Comparison of ENCODE assay signal across 19 cellular contexts in the genomic region with DNA sequence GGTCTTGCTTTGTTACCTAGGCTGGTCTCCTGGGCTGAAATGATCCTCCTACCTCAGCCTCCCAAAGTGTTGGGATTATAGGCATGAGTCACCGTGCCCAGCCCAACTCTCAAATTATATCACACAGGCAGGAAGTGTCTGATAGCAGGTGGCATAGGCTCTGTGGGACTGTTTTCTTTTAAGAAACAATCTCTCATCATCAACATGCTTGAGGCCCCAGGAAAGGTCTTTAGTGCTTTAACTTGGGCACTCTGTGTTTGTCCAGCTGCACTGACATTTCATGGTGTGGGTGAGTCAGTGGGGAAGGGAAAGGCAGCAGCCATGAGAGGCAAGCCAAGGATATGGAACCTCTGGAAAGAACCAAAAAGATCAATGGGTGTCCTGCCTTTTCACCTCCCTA.
DNase-seq lines count a peak whose midpoint lies in the region; ATAC-seq and TF ChIP-seq lines count a peak whose summit lies in the region.
"Had no signal": no experiment of that assay in that cellular context is flagged by ENCODE, and none has a peak within 500 bp of the region (broad histone marks: within the 10 kb centered on the region; RNA-seq: fewer than 3 reads in every experiment).

No MANE protein-coding gene starts in this region.

- H3K9me3 Mint-ChIP-seq in brain: peaks cover 0 to 2% (median 0%) of the 10 kb centered on the region in 5 experiments
- H3K9me3 Mint-ChIP-seq: natural killer cell had no signal

- H3K4me3 ChIP-seq in kidney epithelial cell (ENCODE audit: low read depth, low read length) (no peak overlapping the region), dorsolateral prefrontal cortex (no peak overlapping the region)
- H3K4me3 ChIP-seq: heart left ventricle, left lung had no signal

- peaks cover 28% of the 10 kb centered on the region for H3K4me1 Mint-ChIP-seq in brain
- H3K4me1 Mint-ChIP-seq: CD14-positive monocyte, natural killer cell had no signal

- no peaks in the 10 kb centered on the region for H3K36me3 ChIP-seq in kidney epithelial cell (ENCODE audit: control insufficient read depth, insufficient read depth, low read length)
- H3K36me3 ChIP-seq: heart left ventricle, left lung had no signal

- H3K4me3 Mint-ChIP-seq in brain: no peak overlapping the region
- H3K4me3 Mint-ChIP-seq: CD14-positive monocyte, natural killer cell had no signal

- H3K27me3 ChIP-seq in kidney epithelial cell (ENCODE audit: control insufficient read depth, insufficient read depth, low read length) (no peaks in the 10 kb centered on the region), dorsolateral prefrontal cortex (no peaks in the 10 kb centered on the region)
- H3K27me3 ChIP-seq: heart left ventricle, left lung had no signal

- intact Hi-C loops in dorsolateral prefrontal cortex (cut with DNase I): no loop called here

- peak; percentile 6 for DNase-seq in DMS 273 (lab: John Stamatoyannopoulos, UW; ENCODE audit: unreplicated experiment)
- no peak for DNase-seq in DMS 273 treated with DMSO at 0.1 percent for 48 hours (lab: John Stamatoyannopoulos, UW)
- DNase-seq in kidney epithelial cell (ENCODE audit: low read depth): peak; percentile 4
- peak; percentile 13 for DNase-seq in stromal cell of bone marrow (ENCODE audit: low read depth)
- no peak for DNase-seq in dorsolateral prefrontal cortex
- DNase-seq: activated effector memory CD4-positive, alpha-beta T cell treated with anti-CD3 and anti-CD28 coated beads, Interleukin-2, amount 50 U/mL, for 16 hours; heart left ventricle; KG1; left lung; natural killer cell; NCI-H187 treated with DMSO at 0.1 percent for 48 hours; SHP77 treated with DMSO at 0.1 percent for 48 hours; stimulated activated naive CD8-positive, alpha-beta T cell treated with anti-CD3 and anti-CD28 coated beads, Interleukin-15, Interleukin-2, amounts not matched to agents 100 U/mL and 50 U/mL, for 24 hours; T1000 had no signal

- H3K27ac Mint-ChIP-seq in brain: peak overlapping the region in 3 of 5 experiments; percentile 11 to 89 (median 69)
- H3K27ac Mint-ChIP-seq: CD14-positive monocyte, natural killer cell had no signal

- ATAC-seq in GM19324 (IDR thresholded peaks at IDR 0.05; ENCODE audit: low FRiP score, unreplicated experiment) (no peak), GM18873 (IDR thresholded peaks at IDR 0.05; ENCODE audit: low FRiP score, unreplicated experiment) (no peak)
- ATAC-seq: heart left ventricle; natural killer cell; stimulated activated naive CD8-positive, alpha-beta T cell treated with anti-CD3 and anti-CD28 coated beads, Interleukin-15, Interleukin-2, amounts not matched to agents 100 U/mL and 50 U/mL, for 24 hours had no signal

- no peak for TF ChIP-seq CTCF in brain (conservative IDR thresholded peaks at IDR 0.05)
- TF ChIP-seq CTCF in kidney epithelial cell (IDR thresholded peaks at IDR 0.05; ENCODE audit: insufficient read depth, low read length, poor library complexity, severe bottlenecking): no peak
- no peak for TF ChIP-seq CTCF in dorsolateral prefrontal cortex (IDR thresholded peaks at IDR 0.05 in 54 of 56, conservative IDR thresholded peaks at IDR 0.05 in 2 of 56; ENCODE audit: low read depth in 1 of 56, partially characterized antibody in 56 of 56)

- H3K27ac ChIP-seq in dorsolateral prefrontal cortex: no peak overlapping the region
- H3K27ac ChIP-seq: 22Rv1, heart left ventricle, left lung had no signal

- no peaks in the 10 kb centered on the region for H3K27me3 Mint-ChIP-seq in brain

- no peaks in the 10 kb centered on the region for H3K36me3 Mint-ChIP-seq in brain
- H3K36me3 Mint-ChIP-seq: CD14-positive monocyte, natural killer cell had no signal

Comparison
In these comparisons a context has a peak if more than half of its experiments do, and no peak if none do; other contexts are left out.
1. DNase-seq: peak in DMS 273 (single experiment), kidney epithelial cell (single experiment) and stromal cell of bone marrow (single experiment); none in DMS 273 treated with DMSO at 0.1 percent for 48 hours (single experiment) and dorsolateral prefrontal cortex (0 of 10).